Comparison of ENCODE assay signal across 13 cellular contexts in the genomic region with DNA sequence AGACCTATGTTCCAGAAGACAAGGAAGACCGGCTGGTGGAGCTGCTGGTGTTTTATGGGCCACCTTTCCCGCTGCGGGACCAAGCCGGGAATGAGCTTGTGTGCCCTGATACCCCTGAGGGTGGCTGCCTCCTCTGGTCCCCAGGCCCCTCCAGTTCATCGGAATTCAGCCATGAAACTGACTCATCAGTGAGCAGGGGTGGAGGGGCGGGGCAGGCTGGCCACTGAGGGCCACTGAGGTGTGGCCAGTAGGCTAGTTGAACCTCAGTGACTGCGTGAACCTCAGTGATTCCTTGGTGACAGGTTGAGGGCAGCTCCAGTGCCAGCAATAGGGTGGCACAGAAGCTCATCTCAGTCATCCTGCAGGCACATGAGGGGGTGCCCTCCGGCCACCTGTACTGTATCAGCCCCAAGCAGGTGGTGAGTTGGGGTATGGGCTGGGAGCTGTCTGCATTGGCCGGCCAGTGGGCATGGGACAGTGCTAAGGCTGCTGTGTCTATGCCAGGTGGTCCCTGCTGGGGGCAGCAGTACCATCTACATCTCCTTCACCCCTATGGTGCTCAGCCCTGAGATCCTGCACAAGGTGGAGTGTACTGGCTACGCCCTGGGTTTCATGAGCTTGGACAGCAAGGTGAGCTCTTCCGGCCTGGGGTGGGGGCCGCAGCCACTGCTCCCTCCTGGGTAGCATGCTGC. TPM values are rescaled to one million over a fixed set of nuclear protein-coding genes. Genes with fewer than 3 reads are reported as not detected.
DNase-seq lines count a peak whose midpoint lies in the region; ATAC-seq and TF ChIP-seq lines count a peak whose summit lies in the region.
"Had no signal": no experiment of that assay in that cellular context is flagged by ENCODE, and none has a peak within 500 bp of the region (broad histone marks: within the 10 kb centered on the region; RNA-seq: fewer than 3 reads in every experiment).

No MANE protein-coding gene starts in this region.

- H3K27ac ChIP-seq in DND-41 (ENCODE audit: low read length) (no peak overlapping the region), HCT116 (ENCODE audit: low read depth, low read length) (no peak overlapping the region), coronary artery (no peak overlapping the region)
- H3K27ac ChIP-seq: VCaP had no signal

- CTCF ChIA-PET in HCT116 (lab: Charles Lee): interaction anchor here (0.6 to 2.5 kb wide), 6 partner anchors 8 to 363 kb away, joined by 3 to 7 read pairs (median 6); partner anchors contain the start of gene ACAA1

- peak; percentile 18; the same call in 1 of the 3 replicates for ATAC-seq in DND-41 (ENCODE audit: insufficient read depth, low read depth)
- ATAC-seq in HCT116: 0 out of 2 replicates have a peak, but pooled peaks have one; percentile 16
- ATAC-seq in omental fat pad (ENCODE audit: low FRiP score): no peak
- no peak for ATAC-seq in HG03460 (IDR thresholded peaks at IDR 0.05; ENCODE audit: unreplicated experiment)
- ATAC-seq: stimulated activated naive CD8-positive, alpha-beta T cell treated with anti-CD3 and anti-CD28 coated beads, Interleukin-15, amount 100 ng/mL, for 72 hours had no signal

- no peak for DNase-seq in DND-41
- DNase-seq in HCT116 (ENCODE audit: low read depth, low spot score): no peak
- peak; percentile 66 for DNase-seq in coronary artery (ENCODE audit: low spot score)
- DNase-seq in omental fat pad (ENCODE audit: low spot score): peak; percentile 11
- no peak for DNase-seq in C1 segment of cervical spinal cord (lab: John Stamatoyannopoulos, UW)
- DNase-seq in NCI-H1436 (lab: John Stamatoyannopoulos, UW): no peak
- DNase-seq: DMS 273 treated with DMSO at 0.1 percent for 48 hours; KG1; NCI-H1417; NCI-H345; stimulated activated naive CD8-positive, alpha-beta T cell treated with anti-CD3 and anti-CD28 coated beads, Interleukin-15, amount 100 ng/mL, for 72 hours had no signal

- peaks cover 18% of the 10 kb centered on the region for H3K36me3 ChIP-seq in DND-41 (ENCODE audit: insufficient read depth, low read length)
- H3K36me3 ChIP-seq in HCT116 (ENCODE audit: control insufficient read depth in 1 of 2, insufficient read depth in 2 of 2, low read length in 2 of 2): no peaks in the 10 kb centered on the region; a peak in 1 of 4 replicates

- H4K20me1 ChIP-seq in DND-41 (ENCODE audit: insufficient read depth, low read length): peaks cover 7% of the 10 kb centered on the region; the same call in 1 of the 2 replicates
- H4K20me1 ChIP-seq in HCT116 (ENCODE audit: insufficient read depth): no peaks in the 10 kb centered on the region

- no peaks in the 10 kb centered on the region for H3K4me1 ChIP-seq in DND-41 (ENCODE audit: insufficient read depth, low read length)
- peaks cover 5 to 11% of the 10 kb centered on the region in 2 experiments; a peak in 3 of 4 replicates for H3K4me1 ChIP-seq in HCT116 (ENCODE audit: control insufficient read depth in 1 of 2, insufficient read depth in 2 of 2, low read length in 2 of 2)

- POLR2A ChIA-PET in HCT116 (lab: Charles Lee): no interaction called here

- H3K9me3 ChIP-seq in DND-41 (ENCODE audit: insufficient read depth, low read length, severe bottlenecking) (no peaks in the 10 kb centered on the region), HCT116 (ENCODE audit: control insufficient read depth in 1 of 2, insufficient read depth in 1 of 2, low read depth in 1 of 2, low read length in 2 of 2) (no peaks in the 10 kb centered on the region)

- H3K9me2 ChIP-seq in HCT116 (ENCODE audit: insufficient read depth): no peaks in the 10 kb centered on the region

- no peak for TF ChIP-seq POLR2A in HCT116 (IDR thresholded peaks at IDR 0.05; ENCODE audit: borderline replicate concordance, extremely low read depth, insufficient read depth, insufficient read length)

- H3K4me2 ChIP-seq in DND-41 (ENCODE audit: insufficient read depth, low read length): no peak overlapping the region
- no peak overlapping the region; the same call in 1 of the 2 replicates for H3K4me2 ChIP-seq in HCT116 (ENCODE audit: low read length)

- BruUV-seq in HCT116 (replicated peaks; lab: Mats Ljungman, UMichigan): no TSS peak

- peak; percentile 27 for TF ChIP-seq CTCF in DND-41 (IDR thresholded peaks at IDR 0.05; ENCODE audit: borderline replicate concordance, extremely low read depth, low read length, poor library complexity, severe bottlenecking)
- TF ChIP-seq CTCF in HCT116 (IDR thresholded peaks at IDR 0.05 in 2 of 3, conservative IDR thresholded peaks at IDR 0.05 in 1 of 3; ENCODE audit: borderline replicate concordance in 1 of 3, insufficient read depth in 1 of 3, low read depth in 2 of 3, low read length in 2 of 3): no peak
- no peak for TF ChIP-seq CTCF in coronary artery (IDR thresholded peaks at IDR 0.05)
- no peak for TF ChIP-seq CTCF in omental fat pad (IDR thresholded peaks at IDR 0.05)

- RAD21 ChIA-PET in HCT116 (lab: Charles Lee; ENCODE audit: low non-redundant PET in 1 of 2, low total read pairs in 2 of 2, uncharacterized antibody in 2 of 2, unreplicated experiment in 2 of 2): no interaction called here

- no peak for TF ChIP-seq RAD21 in HCT116 (IDR thresholded peaks at IDR 0.05; ENCODE audit: low read depth)

- H3K27me3 ChIP-seq in DND-41 (ENCODE audit: insufficient read depth, low read length, poor library complexity) (no peaks in the 10 kb centered on the region), HCT116 (ENCODE audit: insufficient read depth, low read length) (no peaks in the 10 kb centered on the region)

- H3K9ac ChIP-seq in DND-41 (ENCODE audit: low read depth, low read length) (no peak overlapping the region), HCT116 (ENCODE audit: low read length) (no peak overlapping the region)

- intact Hi-C loops in HCT116 (cut with micrococcal nuclease): loop anchor here (5.0 to 10.0 kb wide), 4 partner anchors 142 to 726 kb away; partner anchors contain the start of gene XYLB

- no peak overlapping the region for H3K4me3 ChIP-seq in DND-41 (ENCODE audit: low read depth in 1 of 2, low read length in 2 of 2)
- no peak overlapping the region for H3K4me3 ChIP-seq in HCT116 (replicated peaks in 1 of 2; ENCODE audit: low read depth in 1 of 2, low read length in 2 of 2)
- no peak overlapping the region for H3K4me3 ChIP-seq in coronary artery

- H2AFZ ChIP-seq in DND-41 (ENCODE audit: low read depth, low read length) (no peak overlapping the region), HCT116 (ENCODE audit: low read depth, low read length, poor library complexity, severe bottlenecking) (no peak overlapping the region)

- no peaks in the 10 kb centered on the region for H3K79me2 ChIP-seq in DND-41 (ENCODE audit: insufficient read depth, low read length)
- no peaks in the 10 kb centered on the region for H3K79me2 ChIP-seq in HCT116 (ENCODE audit: insufficient read depth, low read length)

TF ChIP-seq in HCT116, 20 proteins besides CTCF, POLR2A, EP300 and RAD21:
- TF ChIP-seq ZFX (IDR thresholded peaks at IDR 0.05): no peak

RNA-seq across cellular contexts. Expression of gene ACAA1, which starts 20.3 kb away (rescaled TPM):
- total RNA-seq in HCT116 (2021; ENCODE audit: unreplicated experiment): 49.0 TPM
- polyA plus RNA-seq in HCT116 (2012): 44.2 and 46.8 TPM in 2 replicates
- 10 to 100 TPM; 48.1 to 69.5 (median 62.5) TPM for total RNA-seq in omental fat pad

RNA-seq across cellular contexts. Expression of gene MYD88, which starts 21.8 kb away (rescaled TPM):
- total RNA-seq in HCT116 (2021; ENCODE audit: unreplicated experiment) (14.8 TPM), omental fat pad (10 to 100 TPM; 37.6 to 78.0 (median 53.6) TPM)
- 14.3 and 14.4 TPM in 2 replicates for polyA plus RNA-seq in HCT116 (2012)

RNA-seq across cellular contexts. Expression of gene OXSR1, which starts 48.7 kb away (rescaled TPM):
- total RNA-seq in HCT116 (2021; ENCODE audit: unreplicated experiment) (35.1 TPM), omental fat pad (10 to 100 TPM; 29.8 to 51.7 (median 45.5) TPM)
- 16.8 and 18.9 TPM in 2 replicates for polyA plus RNA-seq in HCT116 (2012)

Comparison
In these comparisons a context has a peak if more than half of its experiments do, and no peak if none do; other contexts are left out.
1. ATAC-seq: peak in DND-41 (single experiment) and HCT116 (single experiment); none in omental fat pad (single experiment) and HG03460 (single experiment).
2. DNase-seq: peak in coronary artery (single experiment) and omental fat pad (single experiment); none in DND-41 (single experiment), HCT116 (single experiment), C1 segment of cervical spinal cord (0 of 14) and NCI-H1436 (single experiment).